In genomic region chr21:19648376-19648775, GRCh38 we compare ENCODE assay signal across 19 cellular contexts.
DNase-seq lines count a peak whose midpoint lies in the region; ATAC-seq, FAIRE-seq and TF ChIP-seq lines count a peak whose summit lies in the region.
"Had no signal": no experiment of that assay in that cellular context is flagged by ENCODE, and none has a peak within 500 bp of the region (broad histone marks: within the 10 kb centered on the region; RNA-seq: fewer than 3 reads in every experiment).

No MANE protein-coding gene starts in this region.

- no peak for FAIRE-seq in HTR-8/SVneo (lab: Jason Lieb, UNC)
- FAIRE-seq: GM12891, GM19239, H1, HepG2 had no signal

- H3K4me3 Mint-ChIP-seq in activated CD4-positive, alpha-beta memory T cell treated with anti-CD3 and anti-CD28 coated beads, Interleukin-2, amount 10 ng/mL, durations not matched to agents 7 days and 5 days = no peak overlapping the region
- H3K4me3 Mint-ChIP-seq: CD4-positive, CD25-positive, alpha-beta regulatory T cell; CD8-positive, alpha-beta memory T cell; H9; IgD-negative memory B cell had no signal

- H3K27ac Mint-ChIP-seq in activated CD4-positive, alpha-beta memory T cell treated with anti-CD3 and anti-CD28 coated beads, Interleukin-2, amount 10 ng/mL, durations not matched to agents 7 days and 5 days = no peak overlapping the region
- H3K27ac Mint-ChIP-seq: CD4-positive, CD25-positive, alpha-beta regulatory T cell; CD8-positive, alpha-beta memory T cell; H9; IgD-negative memory B cell had no signal

- no peaks in the 10 kb centered on the region for H3K4me1 Mint-ChIP-seq in activated CD4-positive, alpha-beta memory T cell treated with anti-CD3 and anti-CD28 coated beads, Interleukin-2, amount 10 ng/mL, durations not matched to agents 7 days and 5 days
- H3K4me1 Mint-ChIP-seq: CD4-positive, CD25-positive, alpha-beta regulatory T cell; CD8-positive, alpha-beta memory T cell; H9; IgD-negative memory B cell had no signal

- no peaks in the 10 kb centered on the region for H3K4me1 ChIP-seq in RWPE2 (ENCODE audit: insufficient read depth, poor library complexity, severe bottlenecking)
- H3K4me1 ChIP-seq: BE2C had no signal

- POLR2A ChIA-PET in activated CD4-positive, alpha-beta memory T cell treated with anti-CD3 and anti-CD28 coated beads, Interleukin-2, amount 10 ng/mL, durations not matched to agents 7 days and 5 days (lab: Charles Lee) = no interaction called here

- H3K36me3 ChIP-seq in RWPE2 (ENCODE audit: low read depth) = no peaks in the 10 kb centered on the region
- H3K36me3 ChIP-seq: BE2C had no signal

- CTCF ChIA-PET in activated CD4-positive, alpha-beta memory T cell treated with anti-CD3 and anti-CD28 coated beads, Interleukin-2, amount 10 ng/mL, durations not matched to agents 7 days and 5 days (lab: Charles Lee) = no interaction called here

- H3K9me3 ChIP-seq in RWPE2 (ENCODE audit: severe bottlenecking) = no peaks in the 10 kb centered on the region
- H3K9me3 ChIP-seq: BE2C had no signal

- DNase-seq in HS-27A (ENCODE audit: low read depth) (peak; percentile 2), HTR-8/SVneo (ENCODE audit: insufficient read length, low spot score) (peak; percentile 1), RWPE2 (ENCODE audit: low spot score) (no peak), fibroblast of pulmonary artery (ENCODE audit: low read depth) (peak; percentile 1), hippocampal formation (lab: John Stamatoyannopoulos, UW) (no peak), NCI-H2107 (lab: John Stamatoyannopoulos, UW) (no peak)
- DNase-seq in activated CD4-positive, alpha-beta memory T cell treated with anti-CD3 and anti-CD28 coated beads, Interleukin-2, amount 10 ng/mL, durations not matched to agents 7 days and 5 days = no peak
- DNase-seq: ACHN; BE2C; C1 segment of cervical spinal cord; CD4-positive, CD25-positive, alpha-beta regulatory T cell; CD8-positive, alpha-beta memory T cell; COR-L47; H9 had no signal

- no peak overlapping the region for H3K27ac ChIP-seq in RWPE2 (ENCODE audit: poor library complexity, severe bottlenecking)

- ATAC-seq in RWPE2 (ENCODE audit: low read depth) = peak; percentile 33; the same call in 1 of the 3 replicates
- ATAC-seq: HepG2 had no signal

- peaks cover 3% of the 10 kb centered on the region for H3K27me3 ChIP-seq in RWPE2 (ENCODE audit: insufficient read depth, poor library complexity, severe bottlenecking)
- H3K27me3 ChIP-seq: BE2C had no signal

- TF ChIP-seq CTCF in RWPE2 (IDR thresholded peaks at IDR 0.05; ENCODE audit: poor library complexity, severe bottlenecking) (no peak), fibroblast of pulmonary artery (IDR thresholded peaks at IDR 0.05; ENCODE audit: low read length, missing control alignments) (no peak)

- H3K4me3 ChIP-seq in RWPE2 (ENCODE audit: severe bottlenecking) = no peak overlapping the region
- H3K4me3 ChIP-seq in fibroblast of pulmonary artery (replicated peaks; ENCODE audit: low read depth, low read length) = no peak overlapping the region

- peaks cover 4% of the 10 kb centered on the region for H3K9me3 Mint-ChIP-seq in activated CD4-positive, alpha-beta memory T cell treated with anti-CD3 and anti-CD28 coated beads, Interleukin-2, amount 10 ng/mL, durations not matched to agents 7 days and 5 days
- H3K9me3 Mint-ChIP-seq: H9 had no signal

- H3K36me3 Mint-ChIP-seq in activated CD4-positive, alpha-beta memory T cell treated with anti-CD3 and anti-CD28 coated beads, Interleukin-2, amount 10 ng/mL, durations not matched to agents 7 days and 5 days (ENCODE audit: low read depth) = no peaks in the 10 kb centered on the region
- H3K36me3 Mint-ChIP-seq: CD4-positive, CD25-positive, alpha-beta regulatory T cell; CD8-positive, alpha-beta memory T cell had no signal

- no peaks in the 10 kb centered on the region for H3K27me3 Mint-ChIP-seq in activated CD4-positive, alpha-beta memory T cell treated with anti-CD3 and anti-CD28 coated beads, Interleukin-2, amount 10 ng/mL, durations not matched to agents 7 days and 5 days
- H3K27me3 Mint-ChIP-seq: CD4-positive, CD25-positive, alpha-beta regulatory T cell; CD8-positive, alpha-beta memory T cell; IgD-negative memory B cell had no signal

Comparison
In these comparisons a context has a peak if more than half of its experiments do, and no peak if none do; other contexts are left out.
1. DNase-seq: peak in HS-27A (single experiment), HTR-8/SVneo (single experiment) and fibroblast of pulmonary artery (single experiment); none in RWPE2 (single experiment), activated CD4-positive, alpha-beta memory T cell treated with anti-CD3 and anti-CD28 coated beads, Interleukin-2, amount 10 ng/mL, durations not matched to agents 7 days and 5 days (single experiment), hippocampal formation (0 of 2) and NCI-H2107 (single experiment).